ENCODE assay signal across 26 cellular contexts in the genomic region with DNA sequence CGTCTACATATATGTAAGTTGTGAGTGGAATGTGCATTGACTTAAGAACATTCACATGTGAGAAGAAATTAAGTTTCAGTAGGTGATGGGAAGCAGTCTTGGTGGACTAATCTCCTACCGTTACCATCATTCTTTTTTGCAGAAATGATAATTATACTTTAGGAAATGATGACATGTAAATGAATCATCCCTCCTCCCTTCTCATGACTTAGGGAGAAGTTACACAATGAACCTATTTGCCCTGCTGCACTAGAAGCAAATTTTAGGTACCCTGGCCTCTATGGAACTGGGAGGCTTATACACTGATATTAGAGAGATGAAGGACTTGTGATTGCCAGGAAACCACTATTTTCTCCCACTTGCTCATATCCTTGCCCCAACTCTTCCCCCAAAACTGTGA.
DNase-seq lines count a peak whose midpoint lies in the region; TF ChIP-seq lines count a peak whose summit lies in the region.
"Had no signal": no experiment of that assay in that cellular context is flagged by ENCODE, and none has a peak within 500 bp of the region (broad histone marks: within the 10 kb centered on the region; RNA-seq: fewer than 3 reads in every experiment).

No MANE protein-coding gene starts in this region.

- in situ Hi-C loops in HAP-1 (cut with MboI; ENCODE audit: low sequenced_read_pairs) = no loop called here

- POLR2A ChIA-PET in RWPE1 (lab: Yijun Ruan, JAX; ENCODE audit: low non-redundant PET) = no interaction called here

- DNase-seq in HCEC 1CT (peak; percentile 63), RWPE1 (ENCODE audit: low spot score) (peak; percentile 12), fibroblast of gingiva (ENCODE audit: low read depth) (peak; percentile 7), stromal cell of bone marrow (ENCODE audit: low read depth) (peak; percentile 10), HAP-1 (ENCODE audit: low spot score in 2 of 2) (no peak), NCI-H345 treated with DMSO at 0.1 percent for 48 hours (lab: John Stamatoyannopoulos, UW; ENCODE audit: unreplicated experiment) (no peak), NOMO-1 (lab: John Stamatoyannopoulos, UW; ENCODE audit: unreplicated experiment in 2 of 2) (no peak)
- DNase-seq: activated CD4-positive, alpha-beta T cell treated with anti-CD3 and anti-CD28 coated beads for 48 hours; anterior cingulate cortex; C1 segment of cervical spinal cord; colonic mucosa; effector CD8-positive, alpha-beta T cell; hippocampal formation; Kasumi-1; naive thymus-derived CD8-positive, alpha-beta T cell; NCI-H1048; NCI-H2107; NCI-H446; OCI-M1; right lobe of liver; Right ventricle myocardium superior; stimulated activated CD4-positive, alpha-beta T cell treated with anti-CD3 and anti-CD28 coated beads, Interleukin-12 subunit alpha, Interleukin-12 subunit beta, amount 100 ng/mL, for 4 hours; stimulated activated CD4-positive, alpha-beta T cell treated with anti-CD3 and anti-CD28 coated beads, Interleukin-4, amount 100 ng/mL, for 1 hour had no signal

- H3K4me1 ChIP-seq in HAP-1 = peaks cover 2% of the 10 kb centered on the region
- H3K4me1 ChIP-seq: colonic mucosa, right lobe of liver, tibial nerve had no signal

- CTCF ChIA-PET in RWPE1 (lab: Yijun Ruan, JAX) = no interaction called here

- no peaks in the 10 kb centered on the region for H3K36me3 ChIP-seq in HAP-1 (replicated peaks)
- H3K36me3 ChIP-seq: colonic mucosa, right lobe of liver, tibial nerve had no signal

- no peak overlapping the region for H3K4me3 ChIP-seq in HAP-1
- H3K4me3 ChIP-seq: colonic mucosa, lung, right lobe of liver, tibial nerve had no signal

- H3K9me3 ChIP-seq in HAP-1 = no peaks in the 10 kb centered on the region
- H3K9me3 ChIP-seq: colonic mucosa, right lobe of liver, tibial nerve had no signal

- TF ChIP-seq CTCF in RWPE1 (conservative IDR thresholded peaks at IDR 0.05; ENCODE audit: low read depth) = no peak

- H3K27ac ChIP-seq in RWPE1 = no peak overlapping the region
- H3K27ac ChIP-seq: colonic mucosa, right lobe of liver, tibial nerve, VCaP had no signal

- no peaks in the 10 kb centered on the region; the same call in 1 of the 2 replicates for H3K27me3 ChIP-seq in HAP-1 (ENCODE audit: low read depth)
- H3K27me3 ChIP-seq: colonic mucosa, right lobe of liver, tibial nerve had no signal

Comparison
In these comparisons a context has a peak if more than half of its experiments do, and no peak if none do; other contexts are left out.
1. DNase-seq: peak in HCEC 1CT (single experiment), RWPE1 (single experiment), fibroblast of gingiva (single experiment) and stromal cell of bone marrow (single experiment); none in HAP-1 (0 of 2), NCI-H345 treated with DMSO at 0.1 percent for 48 hours (single experiment) and NOMO-1 (0 of 2).